In genomic region chr14:102249041-102249440, GRCh38 we compare ENCODE assay signal across 26 cellular contexts. TPM values are rescaled to one million over a fixed set of nuclear protein-coding genes. Genes with fewer than 3 reads are reported as not detected.
DNase-seq lines count a peak whose midpoint lies in the region; FAIRE-seq and TF ChIP-seq lines count a peak whose summit lies in the region.
"Had no signal": no experiment of that assay in that cellular context is flagged by ENCODE, and none has a peak within 500 bp of the region (broad histone marks: within the 10 kb centered on the region; RNA-seq: fewer than 3 reads in every experiment).

No MANE protein-coding gene starts in this region.

- H3K27ac Mint-ChIP-seq in neural crest cell (ENCODE audit: unreplicated experiment), result peak overlapping the region; percentile 47
- H3K27ac Mint-ChIP-seq: activated naive CD4-positive, alpha-beta T cell treated with anti-CD3 and anti-CD28 coated beads, Interleukin-2, amount 50 U/mL, for 24 hours; naive thymus-derived CD4-positive, alpha-beta T cell; stimulated activated effector memory CD8-positive, alpha-beta T cell treated with anti-CD3 and anti-CD28 coated beads, Interleukin-12 subunit alpha, Interleukin-12 subunit beta, amount 100 ng/mL, for 72 hours had no signal

- peak overlapping the region in 1 of 2 experiments; percentile 46; a peak in 2 of 4 replicates for H3K4me2 ChIP-seq in H1 (ENCODE audit: insufficient read depth in 1 of 2, low read depth in 2 of 2, low read length in 2 of 2)

- no peak overlapping the region for H3K14ac ChIP-seq in H1 (ENCODE audit: insufficient read length)

- no peak for TF ChIP-seq EP300 in H1 (IDR thresholded peaks at IDR 0.05; ENCODE audit: borderline replicate concordance in 1 of 2, low read depth in 2 of 2, low read length in 2 of 2)

- no peak for FAIRE-seq in RCC 7860 (lab: Jason Lieb, UNC)
- FAIRE-seq in H1 (lab: Jason Lieb, UNC), result no peak
- FAIRE-seq: D721Med, G401.6, pancreas had no signal

- peaks cover 2% of the 10 kb centered on the region; the same call in 1 of the 2 replicates for H3K23me2 ChIP-seq in H1 (ENCODE audit: low read depth, low read length)

- no peak overlapping the region for H3K23ac ChIP-seq in H1 (ENCODE audit: insufficient read length)

- H2BK15ac ChIP-seq in H1 (ENCODE audit: low read length), result peak overlapping the region; percentile 25; the same call in 1 of the 2 replicates

- no peak for TF ChIP-seq RAD21 in H1 (IDR thresholded peaks at IDR 0.05 in 1 of 2, conservative IDR thresholded peaks at IDR 0.05 in 1 of 2; ENCODE audit: low read depth in 2 of 2, low read length in 2 of 2)

- H3K9ac ChIP-seq in H1 (replicated peaks in 1 of 4; ENCODE audit: extremely low read depth in 1 of 4, low read depth in 3 of 4, low read length in 3 of 4), result no peak overlapping the region

- no peak overlapping the region for H3K4ac ChIP-seq in H1 (replicated peaks; ENCODE audit: insufficient read length, low read depth, low read length)

- H4K8ac ChIP-seq in H1 (ENCODE audit: extremely low read depth, insufficient read depth, low read length), result no peak overlapping the region

- intact Hi-C loops in prostate gland (cut with DNase I), result no loop called here

- no peak overlapping the region for H3K4me3 Mint-ChIP-seq in neural crest cell
- H3K4me3 Mint-ChIP-seq: activated naive CD4-positive, alpha-beta T cell treated with anti-CD3 and anti-CD28 coated beads, Interleukin-2, amount 50 U/mL, for 24 hours; naive thymus-derived CD4-positive, alpha-beta T cell; stimulated activated effector memory CD8-positive, alpha-beta T cell treated with anti-CD3 and anti-CD28 coated beads, Interleukin-12 subunit alpha, Interleukin-12 subunit beta, amount 100 ng/mL, for 72 hours had no signal

- no peaks in the 10 kb centered on the region for H3K79me1 ChIP-seq in H1 (ENCODE audit: low read depth, low read length)

- H3K27me3 ChIP-seq in H1 (replicated peaks in 1 of 4; ENCODE audit: control insufficient read depth in 3 of 4, extremely low read depth in 1 of 4, insufficient read depth in 3 of 4, low read length in 3 of 4) (peaks cover 3 to 24% (median 20%) of the 10 kb centered on the region in 4 experiments; a peak in 4 of 7 replicates), prostate gland (replicated peaks; ENCODE audit: insufficient read depth) (no peaks in the 10 kb centered on the region)
- H3K27me3 ChIP-seq: esophagus muscularis mucosa, pancreas, vagina had no signal

- H3K4me3 ChIP-seq in H1 (ENCODE audit: extremely low read depth in 1 of 4, insufficient read depth in 2 of 4, low read depth in 3 of 4, low read length in 4 of 4) (no peak overlapping the region), prostate gland (no peak overlapping the region)
- H3K4me3 ChIP-seq: esophagus muscularis mucosa, pancreas, vagina had no signal

- no peak overlapping the region for H3K56ac ChIP-seq in H1 (replicated peaks; ENCODE audit: insufficient read length, low read depth, low read length)

- no peak for TF ChIP-seq CTCF in H1 (IDR thresholded peaks at IDR 0.05; ENCODE audit: control extremely low read depth in 1 of 3, insufficient read depth in 1 of 3, low read depth in 1 of 3, low read length in 3 of 3)
- TF ChIP-seq CTCF in neural crest cell (conservative IDR thresholded peaks at IDR 0.05), result no peak
- no peak for TF ChIP-seq CTCF in prostate gland (IDR thresholded peaks at IDR 0.05)

- no peak overlapping the region for H4K5ac ChIP-seq in H1 (ENCODE audit: insufficient read length, low read depth, low read length)

- H3K9me3 ChIP-seq in H1 (ENCODE audit: insufficient read depth in 2 of 2, low read depth in 1 of 2, low read length in 1 of 2), result no peaks in the 10 kb centered on the region
- no peaks in the 10 kb centered on the region for H3K9me3 ChIP-seq in prostate gland
- H3K9me3 ChIP-seq: esophagus muscularis mucosa, pancreas, vagina had no signal

- no peaks in the 10 kb centered on the region for H3K27me3 Mint-ChIP-seq in neural crest cell (ENCODE audit: low read depth)
- H3K27me3 Mint-ChIP-seq: activated naive CD4-positive, alpha-beta T cell treated with anti-CD3 and anti-CD28 coated beads, Interleukin-2, amount 50 U/mL, for 24 hours; naive thymus-derived CD4-positive, alpha-beta T cell had no signal

- DNase-seq in ELR (ENCODE audit: low read depth) (peak; percentile 51), RCC 7860 (ENCODE audit: low spot score) (peak; percentile 60), H1 (ENCODE audit: low read depth in 1 of 2, low spot score in 2 of 2) (no peak), neural crest cell (ENCODE audit: low read depth, low spot score) (no peak), epidermal melanocyte (ENCODE audit: insufficient read length, low spot score) (no peak), NCI-H146 (lab: John Stamatoyannopoulos, UW) (no peak), prostate gland (ENCODE audit: low spot score) (no peak), midbrain (lab: John Stamatoyannopoulos, UW) (no peak)
- DNase-seq: ACHN; activated CD4-positive, alpha-beta T cell treated with anti-CD3 and anti-CD28 coated beads for 48 hours; aorta; effector memory CD4-positive, alpha-beta T cell; glutamatergic neuron; naive thymus-derived CD4-positive, alpha-beta T cell; NCI-H1417; NCI-H2107; NCI-H510A treated with DMSO at 0.1 percent for 48 hours; pancreas; T-helper 1 cell had no signal

- POLR2A ChIA-PET in H1 (lab: Charles Lee; ENCODE audit: partially characterized antibody), result no interaction called here

- H2BK120ac ChIP-seq in H1 (replicated peaks; ENCODE audit: low read depth, low read length), result no peak overlapping the region

- peaks cover 3% of the 10 kb centered on the region for H3K4me1 Mint-ChIP-seq in neural crest cell
- H3K4me1 Mint-ChIP-seq: activated naive CD4-positive, alpha-beta T cell treated with anti-CD3 and anti-CD28 coated beads, Interleukin-2, amount 50 U/mL, for 24 hours; naive thymus-derived CD4-positive, alpha-beta T cell; stimulated activated effector memory CD8-positive, alpha-beta T cell treated with anti-CD3 and anti-CD28 coated beads, Interleukin-12 subunit alpha, Interleukin-12 subunit beta, amount 100 ng/mL, for 72 hours had no signal

- WGBS in H1 (ENCODE audit: extremely low coverage in 1 of 2, insufficient coverage in 1 of 2, insufficient read length in 1 of 2, insufficient replicate concordance in 2 of 2, low coverage in 1 of 2, low lambda C conversion rate in 2 of 2, missing lambda C conversion rate in 1 of 2), 2 experiments, result 89% methylated on average over 12 of the region's 12 CpGs; no CpG with 5 or more reads in 1 of the 2 experiments
- 93% methylated on average over 12 of the region's 12 CpGs for WGBS in prostate gland

- no peak overlapping the region for H3K27ac ChIP-seq in H1 (ENCODE audit: low read depth, low read length)
- H3K27ac ChIP-seq in prostate gland, result no peak overlapping the region
- H3K27ac ChIP-seq: C4-2B, esophagus muscularis mucosa, pancreas, vagina had no signal

- peak overlapping the region; percentile 85; the same call in 1 of the 2 replicates for H3K18ac ChIP-seq in H1 (ENCODE audit: extremely low read depth, low read length)

- peak overlapping the region; percentile 22 for H4K91ac ChIP-seq in H1 (replicated peaks; ENCODE audit: insufficient read length, low read length)

- no peak overlapping the region for H2BK20ac ChIP-seq in H1 (ENCODE audit: low read length)

- no peak overlapping the region for H2AFZ ChIP-seq in H1 (ENCODE audit: low read length)

- no peak overlapping the region for H2AK5ac ChIP-seq in H1 (ENCODE audit: low read depth, low read length)

- no peaks in the 10 kb centered on the region for H4K20me1 ChIP-seq in H1 (replicated peaks in 1 of 2; ENCODE audit: control insufficient read depth in 1 of 2, insufficient read depth in 2 of 2, low read length in 2 of 2)

- CTCF ChIA-PET in H1 (lab: Charles Lee; ENCODE audit: partially characterized antibody), result interaction anchor here (0.7 to 1.2 kb wide), 2 partner anchors 34 to 65 kb away, joined by 3 to 4 read pairs; no protein-coding TSS in a partner anchor

- TF ChIP-seq POLR2A in H1 (IDR thresholded peaks at IDR 0.05; ENCODE audit: control extremely low read depth in 1 of 2, low read depth in 2 of 2, low read length in 2 of 2), result no peak
- no peak for TF ChIP-seq POLR2A in prostate gland (IDR thresholded peaks at IDR 0.05)

- H3K9me3 Mint-ChIP-seq in neural crest cell, result no peaks in the 10 kb centered on the region
- H3K9me3 Mint-ChIP-seq: activated naive CD4-positive, alpha-beta T cell treated with anti-CD3 and anti-CD28 coated beads, Interleukin-2, amount 50 U/mL, for 24 hours; naive thymus-derived CD4-positive, alpha-beta T cell; stimulated activated effector memory CD8-positive, alpha-beta T cell treated with anti-CD3 and anti-CD28 coated beads, Interleukin-12 subunit alpha, Interleukin-12 subunit beta, amount 100 ng/mL, for 72 hours had no signal

- H3K79me2 ChIP-seq in H1 (ENCODE audit: control insufficient read depth in 1 of 2, insufficient read depth in 2 of 2, low read length in 2 of 2), result no peaks in the 10 kb centered on the region

- peak overlapping the region; percentile 29; the same call in 1 of the 2 replicates for H2BK12ac ChIP-seq in H1 (ENCODE audit: low read depth, low read length)

- H3K36me3 ChIP-seq in H1 (ENCODE audit: control insufficient read depth in 2 of 4, insufficient read depth in 4 of 4, low read length in 3 of 4) (no peaks in the 10 kb centered on the region), prostate gland (no peaks in the 10 kb centered on the region)
- H3K36me3 ChIP-seq: pancreas, vagina had no signal

- 0 out of 2 replicates have a peak overlapping the region, but pooled peaks have one; percentile 2 for H2BK5ac ChIP-seq in H1 (ENCODE audit: low read depth, low read length)

- H3K4me1 ChIP-seq in H1 (replicated peaks in 1 of 4; ENCODE audit: control insufficient read depth in 3 of 4, insufficient read depth in 4 of 4, low read length in 3 of 4), result peaks cover 3 to 15% (median 7%) of the 10 kb centered on the region in 4 experiments; a peak in 5 of 7 replicates
- H3K4me1 ChIP-seq in prostate gland (replicated peaks), result no peaks in the 10 kb centered on the region
- H3K4me1 ChIP-seq: esophagus muscularis mucosa, vagina had no signal

- H3K36me3 Mint-ChIP-seq in neural crest cell (ENCODE audit: low read depth), result peaks cover 4% of the 10 kb centered on the region
- H3K36me3 Mint-ChIP-seq: activated naive CD4-positive, alpha-beta T cell treated with anti-CD3 and anti-CD28 coated beads, Interleukin-2, amount 50 U/mL, for 24 hours; naive thymus-derived CD4-positive, alpha-beta T cell; stimulated activated effector memory CD8-positive, alpha-beta T cell treated with anti-CD3 and anti-CD28 coated beads, Interleukin-12 subunit alpha, Interleukin-12 subunit beta, amount 100 ng/mL, for 72 hours had no signal

RNA-seq across cellular contexts. Expression of gene MOK, which starts 55.9 kb away (rescaled TPM):
- 1.7 and 2.5 TPM in 2 replicates for total RNA-seq in H1 (2021; fragmentation: NEBNext Ultra II Directional; extraction: Animal tissue kit (Norgen Biotek cat#: 25700))
- polyA plus RNA-seq in H1 (2011; rRNA removed), result 2.1 and 2.8 TPM in 2 replicates
- polyA plus RNA-seq in H1 (2011; cell fraction: cytosol; rRNA removed), result 2.8 TPM
- 5.2 TPM for polyA plus RNA-seq in H1 (2011; cell fraction: nucleus; rRNA removed)
- 2.3 to 2.7 TPM (median 2.5 TPM) in 4 replicates for polyA plus RNA-seq in H1 (2012, experiment 1 of 2)
- polyA plus RNA-seq in H1 (2012, experiment 2 of 2), result 1.3 TPM
- 1.6 TPM for polyA plus RNA-seq in H1 (2013, experiment 1 of 2)
- polyA plus RNA-seq in H1 (2013, experiment 2 of 2), result 2.1 TPM
- 1.7 and 3.7 TPM in 2 replicates for polyA minus RNA-seq in H1 (2011; rRNA and poly(A)+ RNA removed)
- polyA minus RNA-seq in H1 (2011; cell fraction: cytosol; rRNA and poly(A)+ RNA removed), result 1.8 TPM
- polyA minus RNA-seq in H1 (2011; cell fraction: nucleus; rRNA and poly(A)+ RNA removed), result 6.1 TPM
- total RNA-seq in neural crest cell (16.7 and 18.2 TPM in 2 replicates), prostate gland (10 to 100 TPM; 17.8 to 95.5 TPM)

Comparison
In these comparisons a context has a peak if more than half of its experiments do, and no peak if none do; other contexts are left out.
1. DNase-seq: peak in ELR (single experiment) and RCC 7860 (single experiment); none in H1 (0 of 2), neural crest cell (single experiment), epidermal melanocyte (single experiment), NCI-H146 (single experiment), prostate gland (single experiment) and midbrain (single experiment).